14 cellular contexts compared by ENCODE assay signal in the genomic region with DNA sequence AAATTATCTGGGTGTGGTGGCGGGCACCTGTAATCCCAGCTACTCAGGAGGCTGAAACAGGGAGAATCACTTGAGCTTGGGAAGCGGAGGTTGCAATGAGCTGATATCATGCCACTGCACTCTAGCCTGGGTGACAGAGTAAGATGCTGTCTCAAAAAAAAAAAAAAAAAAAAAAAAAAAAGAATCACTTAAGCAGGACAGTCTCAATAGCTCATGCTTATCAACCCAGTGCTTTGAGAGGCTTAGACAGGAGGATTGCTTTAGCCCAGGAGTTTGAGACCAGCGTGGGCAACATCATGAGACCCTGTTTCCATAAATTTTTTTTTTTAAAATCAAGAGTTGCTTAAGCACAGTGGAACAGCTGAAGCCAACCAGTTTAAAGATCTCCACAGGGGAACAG.
"Had no signal": no experiment of that assay in that cellular context is flagged by ENCODE, and none has a peak within 500 bp of the region (broad histone marks: within the 10 kb centered on the region; RNA-seq: fewer than 3 reads in every experiment).

No MANE protein-coding gene starts in this region.

- DNase-seq: activated CD4-positive, alpha-beta T cell treated with anti-CD3 and anti-CD28 coated beads for 1 hour; activated CD4-positive, alpha-beta T cell treated with anti-CD3 and anti-CD28 coated beads, Interleukin-2, amount 50 U/mL, for 48 hours; activated effector memory CD4-positive, alpha-beta T cell treated with Interleukin-2 at 50 U/mL for 16 hours; activated T-cell treated with anti-CD3 and anti-CD28 coated beads, Interleukin-2, amount 50 U/mL, for 4 hours; caudate nucleus; gastrocnemius medialis; heart right ventricle; midbrain; pancreas had no signal

- H3K4me3 Mint-ChIP-seq: activated naive CD4-positive, alpha-beta T cell treated with anti-CD3 and anti-CD28 coated beads, Interleukin-2, amount 50 U/mL, for 24 hours; activated T-cell treated with anti-CD3 and anti-CD28 coated beads, Interleukin-2, amount 50 U/mL, for 4 hours; neural progenitor cell had no signal

- H3K9me3 ChIP-seq: gastrocnemius medialis, heart right ventricle, pancreas had no signal

- H3K27ac Mint-ChIP-seq: activated naive CD4-positive, alpha-beta T cell treated with anti-CD3 and anti-CD28 coated beads, Interleukin-2, amount 50 U/mL, for 24 hours; neural progenitor cell had no signal

- H3K4me3 ChIP-seq: coronary artery, gastrocnemius medialis, heart right ventricle, lung, neural progenitor cell, pancreas had no signal

- ATAC-seq: activated T-cell treated with anti-CD3 and anti-CD28 coated beads, Interleukin-2, amount 50 U/mL, for 4 hours; gastrocnemius medialis; sciatic nerve had no signal

- H3K27ac ChIP-seq: coronary artery, gastrocnemius medialis, heart right ventricle, neural progenitor cell, pancreas had no signal

- H3K27me3 ChIP-seq: gastrocnemius medialis, heart right ventricle, neural progenitor cell, pancreas had no signal

- H3K27me3 Mint-ChIP-seq: activated naive CD4-positive, alpha-beta T cell treated with anti-CD3 and anti-CD28 coated beads, Interleukin-2, amount 50 U/mL, for 24 hours had no signal

- H3K9me3 Mint-ChIP-seq: activated naive CD4-positive, alpha-beta T cell treated with anti-CD3 and anti-CD28 coated beads, Interleukin-2, amount 50 U/mL, for 24 hours; activated T-cell treated with anti-CD3 and anti-CD28 coated beads, Interleukin-2, amount 50 U/mL, for 4 hours; neural progenitor cell had no signal

- H3K4me1 ChIP-seq: gastrocnemius medialis, neural progenitor cell, pancreas had no signal

- H3K4me1 Mint-ChIP-seq: neural progenitor cell had no signal
